Comparison of ENCODE assay signal across 26 cellular contexts in genomic region chr1:29266912-29267311, GRCh38. TPM values are rescaled to one million over a fixed set of nuclear protein-coding genes. Genes with fewer than 3 reads are reported as not detected.
"Had no signal": no experiment of that assay in that cellular context is flagged by ENCODE, and none has a peak within 500 bp of the region (broad histone marks: within the 10 kb centered on the region; RNA-seq: fewer than 3 reads in every experiment).

No MANE protein-coding gene starts in this region.

- DNase-seq: dermis blood vessel endothelial cell; effector memory CD4-positive, alpha-beta T cell; foreskin keratinocyte; hypothalamus; immature natural killer cell; kidney glomerular epithelial cell; left colon; left ventricle myocardium superior; naive B cell; stimulated activated CD4-positive, alpha-beta T cell treated with anti-CD3 and anti-CD28 coated beads, Interleukin-4, amount 100 ng/mL, for 4 hours; stimulated activated naive CD8-positive, alpha-beta T cell treated with anti-CD3 and anti-CD28 coated beads, Interleukin-15, Interleukin-2, amounts not matched to agents 100 U/mL and 50 U/mL, for 24 hours had no signal

- ATAC-seq: foreskin keratinocyte; gastroesophageal sphincter; left colon; left ventricle myocardium superior; lower lobe of right lung; mucosa of descending colon; natural killer cell treated with Interleukin-12 subunit alpha and Interleukin-12 subunit beta and Interleukin-15 and Interleukin-18, amount 100 ng/mL, for 72 hours; sciatic nerve; stimulated activated memory B cell treated with anti-CD40 and anti-IgM and Interleukin-4, amounts not matched to agents 10 μg/mL and 1 μg/mL and 100 μg/mL, for 72 hours; stimulated activated naive CD8-positive, alpha-beta T cell treated with anti-CD3 and anti-CD28 coated beads, Interleukin-15, Interleukin-2, amounts not matched to agents 100 U/mL and 50 U/mL, for 24 hours had no signal

- H3K27me3 Mint-ChIP-seq: progenitor cell of endocrine pancreas had no signal

- H3K9me3 ChIP-seq: esophagus muscularis mucosa, gastroesophageal sphincter, lower lobe of right lung, mucosa of descending colon, thoracic aorta, tibial nerve, vagina had no signal

- H3K79me2 ChIP-seq: parathyroid adenoma had no signal

- H3K4me3 ChIP-seq: coronary artery, esophagus muscularis mucosa, gastroesophageal sphincter, lower lobe of right lung, mucosa of descending colon, thoracic aorta, tibial nerve, vagina had no signal

- H3K27me3 ChIP-seq: esophagus muscularis mucosa, foreskin keratinocyte, tibial nerve, vagina had no signal

- H3K9me3 Mint-ChIP-seq: immature natural killer cell; memory B cell; natural killer cell treated with Interleukin-12 subunit alpha and Interleukin-12 subunit beta and Interleukin-15 and Interleukin-18, amount 100 ng/mL, for 72 hours; stimulated activated memory B cell treated with anti-CD40 and anti-IgM and Interleukin-4, amounts not matched to agents 10 μg/mL and 1 μg/mL and 100 μg/mL, for 72 hours had no signal

- H3K27ac Mint-ChIP-seq: immature natural killer cell; memory B cell; natural killer cell treated with Interleukin-12 subunit alpha and Interleukin-12 subunit beta and Interleukin-15 and Interleukin-18, amount 100 ng/mL, for 72 hours; stimulated activated memory B cell treated with anti-CD40 and anti-IgM and Interleukin-4, amounts not matched to agents 10 μg/mL and 1 μg/mL and 100 μg/mL, for 72 hours had no signal

- H3K36me3 Mint-ChIP-seq: immature natural killer cell; memory B cell; naive B cell; natural killer cell treated with Interleukin-12 subunit alpha and Interleukin-12 subunit beta and Interleukin-15 and Interleukin-18, amount 100 ng/mL, for 72 hours; stimulated activated memory B cell treated with anti-CD40 and anti-IgM and Interleukin-4, amounts not matched to agents 10 μg/mL and 1 μg/mL and 100 μg/mL, for 72 hours had no signal

- H3K27ac ChIP-seq: coronary artery, esophagus muscularis mucosa, foreskin keratinocyte, gastroesophageal sphincter, lower lobe of right lung, parathyroid adenoma, thoracic aorta, tibial nerve, vagina had no signal

- H3K4me1 Mint-ChIP-seq: immature natural killer cell; memory B cell; naive B cell; stimulated activated memory B cell treated with anti-CD40 and anti-IgM and Interleukin-4, amounts not matched to agents 10 μg/mL and 1 μg/mL and 100 μg/mL, for 72 hours had no signal

- H3K4me3 Mint-ChIP-seq: immature natural killer cell; memory B cell; natural killer cell treated with Interleukin-12 subunit alpha and Interleukin-12 subunit beta and Interleukin-15 and Interleukin-18, amount 100 ng/mL, for 72 hours; stimulated activated memory B cell treated with anti-CD40 and anti-IgM and Interleukin-4, amounts not matched to agents 10 μg/mL and 1 μg/mL and 100 μg/mL, for 72 hours had no signal

- H2AFZ ChIP-seq: parathyroid adenoma had no signal

- FAIRE-seq: endothelial cell of umbilical vein had no signal

- H3K4me1 ChIP-seq: parathyroid adenoma had no signal

- H3K9ac ChIP-seq: parathyroid adenoma had no signal

- H3K36me3 ChIP-seq: esophagus muscularis mucosa, gastroesophageal sphincter, vagina had no signal

RNA-seq across cellular contexts. Expression of gene PTPRU, which starts 30.6 kb away (rescaled TPM):
- polyA plus RNA-seq: immature natural killer cell had no signal
